21 cellular contexts compared by ENCODE assay signal in the genomic region with DNA sequence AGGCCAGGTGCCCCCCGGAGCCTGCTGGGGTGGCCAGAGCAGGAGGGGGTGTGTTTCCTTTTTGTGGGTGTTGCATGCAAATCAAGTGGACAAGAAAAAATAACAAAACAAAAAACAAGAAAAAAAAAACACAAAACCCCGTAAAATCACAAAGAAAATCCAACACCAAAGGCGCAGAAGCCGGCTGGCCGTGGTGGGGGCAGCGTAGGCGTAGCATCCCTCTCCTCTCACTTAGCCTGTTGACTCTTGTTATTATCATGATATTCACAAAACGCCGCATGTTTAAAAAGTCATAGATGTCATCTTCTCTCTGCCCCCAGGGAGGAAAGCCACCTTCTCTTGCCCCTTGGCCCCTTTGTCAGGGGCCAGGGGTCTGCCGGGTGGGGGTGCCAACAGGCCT. TPM values are rescaled to one million over a fixed set of nuclear protein-coding genes. Genes with fewer than 3 reads are reported as not detected.
"Had no signal": no experiment of that assay in that cellular context is flagged by ENCODE, and none has a peak within 500 bp of the region (broad histone marks: within the 10 kb centered on the region; RNA-seq: fewer than 3 reads in every experiment).

No MANE protein-coding gene starts in this region.

- FAIRE-seq: endothelial cell of umbilical vein, keratinocyte had no signal

- H3K4me3 ChIP-seq: colonic mucosa, left ventricle myocardium inferior, lower lobe of right lung, sigmoid colon, skin epidermis, stomach, thoracic aorta, transverse colon had no signal

- ATAC-seq: foreskin keratinocyte; lower lobe of right lung; natural killer cell treated with Interleukin-12 subunit alpha and Interleukin-12 subunit beta and Interleukin-15 and Interleukin-18, amount 100 ng/mL, for 72 hours had no signal

- H3K36me3 Mint-ChIP-seq: natural killer cell treated with Interleukin-12 subunit alpha and Interleukin-12 subunit beta and Interleukin-15 and Interleukin-18, amount 100 ng/mL, for 72 hours had no signal

- H3K9me3 ChIP-seq: colonic mucosa, left ventricle myocardium inferior, lower lobe of right lung, neutrophil, sigmoid colon, stomach, thoracic aorta, transverse colon had no signal

- DNase-seq: colonic mucosa; effector CD4-positive, alpha-beta T cell; endodermal cell; erythroblast; foreskin keratinocyte; left ventricle myocardium inferior; mesenchymal stem cell; midbrain; sigmoid colon; stimulated activated naive CD4-positive, alpha-beta T cell; stomach; substantia nigra had no signal

- H3K9me3 Mint-ChIP-seq: endodermal cell; natural killer cell treated with Interleukin-12 subunit alpha and Interleukin-12 subunit beta and Interleukin-15 and Interleukin-18, amount 100 ng/mL, for 72 hours had no signal

- H3K27ac Mint-ChIP-seq: endodermal cell; natural killer cell treated with Interleukin-12 subunit alpha and Interleukin-12 subunit beta and Interleukin-15 and Interleukin-18, amount 100 ng/mL, for 72 hours had no signal

- H3K27ac ChIP-seq: colonic mucosa, foreskin keratinocyte, left ventricle myocardium inferior, lower lobe of right lung, neutrophil, sigmoid colon, skin epidermis, stomach, thoracic aorta, transverse colon had no signal

- H3K4me1 ChIP-seq: foreskin keratinocyte had no signal

- H3K4me3 Mint-ChIP-seq: endodermal cell; natural killer cell treated with Interleukin-12 subunit alpha and Interleukin-12 subunit beta and Interleukin-15 and Interleukin-18, amount 100 ng/mL, for 72 hours had no signal

RNA-seq across cellular contexts. Expression of a gene that starts 1.0 kb away (rescaled TPM):
- total RNA-seq: colonic mucosa, endothelial cell of umbilical vein, stomach, thoracic aorta had no signal
- polyA plus RNA-seq: sigmoid colon had no signal

RNA-seq across cellular contexts. Expression of a gene that starts 12.3 kb away (rescaled TPM):
- polyA plus RNA-seq: immature natural killer cell had no signal

RNA-seq across cellular contexts. Expression of a gene that starts 25.3 kb away (rescaled TPM):
- total RNA-seq: natural killer cell treated with Interleukin-12 subunit alpha and Interleukin-12 subunit beta and Interleukin-15 and Interleukin-18, amount 100 ng/mL, for 72 hours; sigmoid colon had no signal
- polyA plus RNA-seq: immature natural killer cell had no signal
